In the genomic region with DNA sequence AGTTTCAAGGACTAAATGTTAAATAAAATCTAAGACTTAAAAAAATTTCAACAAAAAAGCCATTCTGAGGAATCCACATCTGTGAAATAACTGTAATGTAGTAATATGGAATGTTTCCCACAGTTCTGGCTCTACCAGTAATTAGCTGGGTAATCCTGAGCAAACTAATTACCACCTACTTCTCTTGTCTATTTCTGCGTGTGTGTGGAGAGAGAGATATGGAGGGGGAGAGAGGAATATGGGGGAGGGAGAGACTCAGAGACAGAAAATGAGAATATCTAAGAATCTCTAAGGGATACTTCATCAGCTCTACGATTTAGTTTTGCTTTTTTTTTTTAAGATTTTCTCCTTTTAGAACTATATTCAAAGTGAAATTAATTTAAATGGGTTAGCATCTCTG, we compare ENCODE assay signal across 1 cellular context.
TF ChIP-seq lines count a peak whose summit lies in the region.

No MANE protein-coding gene starts in this region.

TF ChIP-seq in GM23338, 12 proteins besides CTCF, POLR2A, EP300 and RAD21 (continued from another document):
- TF ChIP-seq, protein P1, sequence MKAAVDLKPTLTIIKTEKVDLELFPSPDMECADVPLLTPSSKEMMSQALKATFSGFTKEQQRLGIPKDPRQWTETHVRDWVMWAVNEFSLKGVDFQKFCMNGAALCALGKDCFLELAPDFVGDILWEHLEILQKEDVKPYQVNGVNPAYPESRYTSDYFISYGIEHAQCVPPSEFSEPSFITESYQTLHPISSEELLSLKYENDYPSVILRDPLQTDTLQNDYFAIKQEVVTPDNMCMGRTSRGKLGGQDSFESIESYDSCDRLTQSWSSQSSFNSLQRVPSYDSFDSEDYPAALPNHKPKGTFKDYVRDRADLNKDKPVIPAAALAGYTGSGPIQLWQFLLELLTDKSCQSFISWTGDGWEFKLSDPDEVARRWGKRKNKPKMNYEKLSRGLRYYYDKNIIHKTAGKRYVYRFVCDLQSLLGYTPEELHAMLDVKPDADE (IDR thresholded peaks at IDR 0.05) = no peak
- TF ChIP-seq, protein P2, sequence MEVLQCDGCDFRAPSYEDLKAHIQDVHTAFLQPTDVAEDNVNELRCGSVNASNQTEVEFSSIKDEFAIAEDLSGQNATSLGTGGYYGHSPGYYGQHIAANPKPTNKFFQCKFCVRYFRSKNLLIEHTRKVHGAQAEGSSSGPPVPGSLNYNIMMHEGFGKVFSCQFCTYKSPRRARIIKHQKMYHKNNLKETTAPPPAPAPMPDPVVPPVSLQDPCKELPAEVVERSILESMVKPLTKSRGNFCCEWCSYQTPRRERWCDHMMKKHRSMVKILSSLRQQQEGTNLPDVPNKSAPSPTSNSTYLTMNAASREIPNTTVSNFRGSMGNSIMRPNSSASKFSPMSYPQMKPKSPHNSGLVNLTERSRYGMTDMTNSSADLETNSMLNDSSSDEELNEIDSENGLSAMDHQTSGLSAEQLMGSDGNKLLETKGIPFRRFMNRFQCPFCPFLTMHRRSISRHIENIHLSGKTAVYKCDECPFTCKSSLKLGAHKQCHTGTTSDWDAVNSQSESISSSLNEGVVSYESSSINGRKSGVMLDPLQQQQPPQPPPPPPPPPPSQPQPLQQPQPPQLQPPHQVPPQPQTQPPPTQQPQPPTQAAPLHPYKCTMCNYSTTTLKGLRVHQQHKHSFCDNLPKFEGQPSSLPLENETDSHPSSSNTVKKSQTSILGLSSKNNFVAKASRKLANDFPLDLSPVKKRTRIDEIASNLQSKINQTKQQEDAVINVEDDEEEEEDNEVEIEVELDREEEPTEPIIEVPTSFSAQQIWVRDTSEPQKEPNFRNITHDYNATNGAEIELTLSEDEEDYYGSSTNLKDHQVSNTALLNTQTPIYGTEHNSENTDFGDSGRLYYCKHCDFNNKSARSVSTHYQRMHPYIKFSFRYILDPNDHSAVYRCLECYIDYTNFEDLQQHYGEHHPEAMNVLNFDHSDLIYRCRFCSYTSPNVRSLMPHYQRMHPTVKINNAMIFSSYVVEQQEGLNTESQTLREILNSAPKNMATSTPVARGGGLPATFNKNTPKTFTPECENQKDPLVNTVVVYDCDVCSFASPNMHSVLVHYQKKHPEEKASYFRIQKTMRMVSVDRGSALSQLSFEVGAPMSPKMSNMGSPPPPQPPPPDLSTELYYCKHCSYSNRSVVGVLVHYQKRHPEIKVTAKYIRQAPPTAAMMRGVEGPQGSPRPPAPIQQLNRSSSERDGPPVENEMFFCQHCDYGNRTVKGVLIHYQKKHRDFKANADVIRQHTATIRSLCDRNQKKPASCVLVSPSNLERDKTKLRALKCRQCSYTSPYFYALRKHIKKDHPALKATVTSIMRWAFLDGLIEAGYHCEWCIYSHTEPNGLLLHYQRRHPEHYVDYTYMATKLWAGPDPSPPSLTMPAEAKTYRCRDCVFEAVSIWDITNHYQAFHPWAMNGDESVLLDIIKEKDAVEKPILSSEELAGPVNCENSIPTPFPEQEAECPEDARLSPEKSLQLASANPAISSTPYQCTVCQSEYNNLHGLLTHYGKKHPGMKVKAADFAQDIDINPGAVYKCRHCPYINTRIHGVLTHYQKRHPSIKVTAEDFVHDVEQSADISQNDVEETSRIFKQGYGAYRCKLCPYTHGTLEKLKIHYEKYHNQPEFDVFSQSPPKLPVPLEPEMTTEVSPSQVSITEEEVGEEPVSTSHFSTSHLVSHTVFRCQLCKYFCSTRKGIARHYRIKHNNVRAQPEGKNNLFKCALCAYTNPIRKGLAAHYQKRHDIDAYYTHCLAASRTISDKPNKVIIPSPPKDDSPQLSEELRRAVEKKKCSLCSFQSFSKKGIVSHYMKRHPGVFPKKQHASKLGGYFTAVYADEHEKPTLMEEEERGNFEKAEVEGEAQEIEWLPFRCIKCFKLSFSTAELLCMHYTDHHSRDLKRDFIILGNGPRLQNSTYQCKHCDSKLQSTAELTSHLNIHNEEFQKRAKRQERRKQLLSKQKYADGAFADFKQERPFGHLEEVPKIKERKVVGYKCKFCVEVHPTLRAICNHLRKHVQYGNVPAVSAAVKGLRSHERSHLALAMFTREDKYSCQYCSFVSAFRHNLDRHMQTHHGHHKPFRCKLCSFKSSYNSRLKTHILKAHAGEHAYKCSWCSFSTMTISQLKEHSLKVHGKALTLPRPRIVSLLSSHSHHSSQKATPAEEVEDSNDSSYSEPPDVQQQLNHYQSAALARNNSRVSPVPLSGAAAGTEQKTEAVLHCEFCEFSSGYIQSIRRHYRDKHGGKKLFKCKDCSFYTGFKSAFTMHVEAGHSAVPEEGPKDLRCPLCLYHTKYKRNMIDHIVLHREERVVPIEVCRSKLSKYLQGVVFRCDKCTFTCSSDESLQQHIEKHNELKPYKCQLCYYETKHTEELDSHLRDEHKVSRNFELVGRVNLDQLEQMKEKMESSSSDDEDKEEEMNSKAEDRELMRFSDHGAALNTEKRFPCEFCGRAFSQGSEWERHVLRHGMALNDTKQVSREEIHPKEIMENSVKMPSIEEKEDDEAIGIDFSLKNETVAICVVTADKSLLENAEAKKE (CRISPR knock-in tag; IDR thresholded peaks at IDR 0.05) = no peak
- TF ChIP-seq NANOG (IDR thresholded peaks at IDR 0.05; ENCODE audit: borderline replicate concordance) (no peak), POLR2AphosphoS5 (IDR thresholded peaks at IDR 0.05; ENCODE audit: low read depth) (no peak)
